ENCODE assay signal across 17 cellular contexts in genomic region chr5:72651779-72652178, GRCh38.
"Had no signal": no experiment of that assay in that cellular context is flagged by ENCODE, and none has a peak within 500 bp of the region (broad histone marks: within the 10 kb centered on the region; RNA-seq: fewer than 3 reads in every experiment).

No MANE protein-coding gene starts in this region.

- H3K4me1 ChIP-seq: adrenal gland, colonic mucosa, esophagus squamous epithelium, lower lobe of right lung, prostate gland, testis, upper lobe of right lung had no signal

- H3K27ac ChIP-seq: adrenal gland, colonic mucosa, esophagus squamous epithelium, lower lobe of right lung, prostate gland, testis, upper lobe of right lung had no signal

- H3K36me3 ChIP-seq: adrenal gland, colonic mucosa, esophagus squamous epithelium, lower lobe of right lung, prostate gland, upper lobe of right lung had no signal

- ATAC-seq: lower lobe of right lung; right cardiac atrium; stimulated activated naive CD8-positive, alpha-beta T cell treated with anti-CD3 and anti-CD28 coated beads, Interleukin-15, amount 100 ng/mL, for 72 hours; upper lobe of right lung had no signal

- H3K9me3 ChIP-seq: adrenal gland, colonic mucosa, esophagus squamous epithelium, lower lobe of right lung, prostate gland, testis, upper lobe of right lung had no signal

- H3K27me3 ChIP-seq: adrenal gland, colonic mucosa, testis, upper lobe of right lung had no signal

- DNase-seq: activated CD4-positive, CD25-positive, alpha-beta regulatory T cell treated with anti-CD3 and anti-CD28 coated beads, Interleukin-2, amount 50 U/mL, for 72 hours; activated naive CD4-positive, alpha-beta T cell treated with anti-CD3 and anti-CD28 coated beads, Interleukin-2, amount 50 U/mL, for 16 hours; adrenal gland; caudate nucleus; colonic mucosa; effector CD4-positive, alpha-beta T cell; esophagus squamous epithelium; hypothalamus; lower lobe of right lung; right cardiac atrium; small intestine; stimulated activated naive CD8-positive, alpha-beta T cell treated with anti-CD3 and anti-CD28 coated beads, Interleukin-15, amount 100 ng/mL, for 72 hours; T-helper 1 cell; T1000; testis; upper lobe of right lung had no signal

- H3K4me3 ChIP-seq: adrenal gland, colonic mucosa, esophagus squamous epithelium, lower lobe of right lung, prostate gland, testis, upper lobe of right lung had no signal
